ENCODE assay signal across 13 cellular contexts in the genomic region with DNA sequence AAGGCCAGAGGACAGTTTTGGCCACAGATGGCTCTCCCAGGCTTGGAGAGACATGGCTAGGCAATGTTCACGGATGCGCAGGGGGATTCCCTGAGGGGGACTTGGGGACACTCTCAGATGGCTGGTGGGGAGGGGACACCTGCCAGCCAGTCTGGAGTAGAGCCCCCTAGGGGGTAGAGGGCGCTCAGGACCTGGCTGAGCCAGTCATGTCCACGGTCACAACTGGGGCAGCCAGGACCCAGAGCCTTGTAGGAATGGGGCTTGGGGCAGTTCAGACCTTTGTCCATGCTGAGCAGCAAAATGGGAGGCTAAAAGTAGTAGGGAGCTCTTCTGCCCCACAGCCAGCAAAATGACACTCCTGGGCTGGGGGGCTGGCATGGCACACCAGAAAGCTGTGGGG. TPM values are rescaled to one million over a fixed set of nuclear protein-coding genes. Genes with fewer than 3 reads are reported as not detected.
DNase-seq lines count a peak whose midpoint lies in the region; ATAC-seq, FAIRE-seq and TF ChIP-seq lines count a peak whose summit lies in the region.
"Had no signal": no experiment of that assay in that cellular context is flagged by ENCODE, and none has a peak within 500 bp of the region (broad histone marks: within the 10 kb centered on the region; RNA-seq: fewer than 3 reads in every experiment).

No MANE protein-coding gene starts in this region.

- H3K36me3 ChIP-seq in A673 (ENCODE audit: insufficient read depth, low read length, poor library complexity, severe bottlenecking), result no peaks in the 10 kb centered on the region
- no peaks in the 10 kb centered on the region for H3K36me3 ChIP-seq in NT2/D1 (ENCODE audit: insufficient read depth, insufficient read length, low read length)
- no peaks in the 10 kb centered on the region for H3K36me3 ChIP-seq in fibroblast of lung (ENCODE audit: control insufficient read depth, insufficient read depth, low read length)
- no peaks in the 10 kb centered on the region for H3K36me3 ChIP-seq in prostate gland

- no peak overlapping the region for H2AFZ ChIP-seq in fibroblast of lung (ENCODE audit: low read length)

- H3K9me3 ChIP-seq in A673 (ENCODE audit: low read depth, low read length, poor library complexity, severe bottlenecking) (no peaks in the 10 kb centered on the region), NT2/D1 (ENCODE audit: insufficient read depth, low read length) (no peaks in the 10 kb centered on the region), fibroblast of lung (ENCODE audit: control insufficient read depth, insufficient read depth, low read depth, low read length) (no peaks in the 10 kb centered on the region), prostate gland (no peaks in the 10 kb centered on the region)

- intact Hi-C loops in A673 (cut with micrococcal nuclease; ENCODE audit: unreplicated experiment), result no loop called here
- intact Hi-C loops in prostate gland (cut with DNase I), result no loop called here

- POLR2A ChIA-PET in A673 (lab: Charles Lee; ENCODE audit: low non-redundant PET), result no interaction called here

- no peaks in the 10 kb centered on the region for H3K27me3 ChIP-seq in A673 (replicated peaks; ENCODE audit: insufficient read depth, low read depth, low read length, poor library complexity)
- no peaks in the 10 kb centered on the region for H3K27me3 ChIP-seq in NT2/D1 (ENCODE audit: insufficient read depth, insufficient read length)
- H3K27me3 ChIP-seq in fibroblast of lung (ENCODE audit: control insufficient read depth, insufficient read depth, low read length), result no peaks in the 10 kb centered on the region
- peaks cover 2% of the 10 kb centered on the region for H3K27me3 ChIP-seq in prostate gland (replicated peaks; ENCODE audit: insufficient read depth)

- no peaks in the 10 kb centered on the region for H4K20me1 ChIP-seq in fibroblast of lung (ENCODE audit: control insufficient read depth, extremely low read depth, insufficient read depth, low read length)

- BruUV-seq in A673 (replicated peaks; lab: Mats Ljungman, UMichigan), result no TSS peak

- H3K4me1 ChIP-seq in A673 (ENCODE audit: insufficient read depth, low read length, poor library complexity, severe bottlenecking) (peaks cover 24% of the 10 kb centered on the region), NT2/D1 (ENCODE audit: insufficient read depth, insufficient read length) (peaks cover 22% of the 10 kb centered on the region), fibroblast of lung (ENCODE audit: control insufficient read depth, extremely low read depth, insufficient read depth, low read length) (peaks cover 21% of the 10 kb centered on the region), prostate gland (replicated peaks) (no peaks in the 10 kb centered on the region)

- CTCF ChIA-PET in A673 (lab: Charles Lee), result no interaction called here

- H3K79me2 ChIP-seq in fibroblast of lung (ENCODE audit: control insufficient read depth, insufficient read depth, low read length), result no peaks in the 10 kb centered on the region

- DNase-seq in A673 (ENCODE audit: low spot score), result no peak
- no peak for DNase-seq in NT2/D1 (ENCODE audit: low read depth, low spot score)
- DNase-seq in fibroblast of lung (ENCODE audit: low read depth in 2 of 2), result no peak
- DNase-seq in prostate gland (ENCODE audit: low spot score), result no peak
- DNase-seq in RKO (ENCODE audit: low spot score), result no peak
- DNase-seq in D721Med (ENCODE audit: insufficient read length, low spot score), result no peak
- DNase-seq: DMS53; effector memory CD4-positive, alpha-beta T cell; NCI-H187 treated with DMSO at 0.1 percent for 48 hours; RPMI8226 had no signal

- WGBS in prostate gland, result 76% methylated on average over 4 of the region's 4 CpGs

- ATAC-seq in GM19455 (IDR thresholded peaks at IDR 0.05; ENCODE audit: unreplicated experiment), result no peak
- ATAC-seq in HG03175 (IDR thresholded peaks at IDR 0.05; ENCODE audit: unreplicated experiment), result no peak
- ATAC-seq: natural killer cell treated with Interleukin-12 subunit alpha and Interleukin-12 subunit beta and Interleukin-15 and Interleukin-18, amount 100 ng/mL, for 72 hours had no signal

- H3K4me3 ChIP-seq in A673 (ENCODE audit: low read depth, low read length, poor library complexity, severe bottlenecking) (no peak overlapping the region), NT2/D1 (ENCODE audit: insufficient read length, low read depth) (no peak overlapping the region), fibroblast of lung (replicated peaks in 1 of 4; ENCODE audit: control extremely low read depth in 1 of 4, insufficient read depth in 1 of 4, low read depth in 3 of 4, low read length in 4 of 4) (peak overlapping the region in 2 of 4 experiments; percentile 62 to 78), prostate gland (no peak overlapping the region)

- no peak for FAIRE-seq in D721Med (lab: Jason Lieb, UNC)

- H3K4me2 ChIP-seq in fibroblast of lung (ENCODE audit: extremely low read depth, insufficient read depth, low read length), result peak overlapping the region; percentile 49

- no peak for TF ChIP-seq POLR2A in prostate gland (IDR thresholded peaks at IDR 0.05)

- TF ChIP-seq CTCF in A673 (conservative IDR thresholded peaks at IDR 0.05; ENCODE audit: low read depth, low read length), result no peak
- TF ChIP-seq CTCF in fibroblast of lung (conservative IDR thresholded peaks at IDR 0.05 in 1 of 2, IDR thresholded peaks at IDR 0.05 in 1 of 2; ENCODE audit: low read depth in 1 of 2, low read length in 2 of 2), result no peak
- no peak for TF ChIP-seq CTCF in prostate gland (IDR thresholded peaks at IDR 0.05)
- TF ChIP-seq CTCF in D721Med (IDR thresholded peaks at IDR 0.05; ENCODE audit: insufficient read depth, missing control alignments), result no peak

- H3K9ac ChIP-seq in NT2/D1 (ENCODE audit: insufficient read length, low read depth) (peak overlapping the region; percentile 65), fibroblast of lung (ENCODE audit: insufficient read depth, low read length) (no peak overlapping the region)

- peak overlapping the region; percentile 15 for H3K27ac ChIP-seq in A673 (ENCODE audit: low read depth, low read length, poor library complexity, severe bottlenecking)
- peak overlapping the region; percentile 24 for H3K27ac ChIP-seq in fibroblast of lung (ENCODE audit: insufficient read depth, low read length)
- H3K27ac ChIP-seq in prostate gland, result peak overlapping the region; percentile 67 to 71

RNA-seq across cellular contexts. Expression of a gene that starts 1.7 kb away (rescaled TPM):
- total RNA-seq in A673 (2021), result 1.8 and 2.6 TPM in 2 replicates
- total RNA-seq in fibroblast of lung, result 8.2 and 15.2 TPM in 2 replicates
- 3.3 and 11.2 TPM in 2 replicates for polyA plus RNA-seq in fibroblast of lung
- polyA plus RNA-seq in fibroblast of lung (2012), result 8.2 and 32.3 TPM in 2 replicates
- 6.2 and 14.9 TPM in 2 replicates for polyA minus RNA-seq in fibroblast of lung (ENCODE audit: low replicate concordance)
- 10 to 100 TPM in 1 of 2 donors, 1 to 10 TPM in 1; 7.2 to 93.6 TPM for total RNA-seq in prostate gland
- total RNA-seq: natural killer cell treated with Interleukin-12 subunit alpha and Interleukin-12 subunit beta and Interleukin-15 and Interleukin-18, amount 100 ng/mL, for 72 hours had no signal

RNA-seq across cellular contexts. Expression of a gene that starts 18.2 kb away (rescaled TPM):
- total RNA-seq in A673 (2021), result 79.5 and 92.1 TPM in 2 replicates
- total RNA-seq in fibroblast of lung, result 15.4 and 19.7 TPM in 2 replicates
- 42.6 and 62.5 TPM in 2 replicates for polyA plus RNA-seq in fibroblast of lung
- polyA plus RNA-seq in fibroblast of lung (2012), result 45.0 and 75.3 TPM in 2 replicates
- polyA minus RNA-seq in fibroblast of lung (ENCODE audit: low replicate concordance), result 86.8 and 140 TPM in 2 replicates
- total RNA-seq in prostate gland, result 10 to 100 TPM; 27.8 to 29.1 TPM

RNA-seq across cellular contexts. Expression of a gene that starts 27.2 kb away (rescaled TPM):
- total RNA-seq in A673 (2021) (26.8 and 30.5 TPM in 2 replicates), fibroblast of lung (26.2 and 32.4 TPM in 2 replicates), prostate gland (10 to 100 TPM; 49.0 to 58.6 TPM)
- polyA plus RNA-seq in fibroblast of lung, result 73.0 and 110 TPM in 2 replicates
- 79.3 and 106 TPM in 2 replicates for polyA plus RNA-seq in fibroblast of lung (2012)
- 58.3 and 100 TPM in 2 replicates for polyA minus RNA-seq in fibroblast of lung (ENCODE audit: low replicate concordance)

RNA-seq across cellular contexts. Expression of a gene that starts 58.4 kb away (rescaled TPM):
- total RNA-seq in A673 (2021) (44.0 and 47.6 TPM in 2 replicates), fibroblast of lung (8.0 and 11.9 TPM in 2 replicates), prostate gland (10 to 100 TPM; 16.0 to 22.9 TPM)
- 22.4 and 22.6 TPM in 2 replicates for polyA plus RNA-seq in fibroblast of lung
- 20.7 and 23.9 TPM in 2 replicates for polyA plus RNA-seq in fibroblast of lung (2012)
- 37.0 and 45.6 TPM in 2 replicates for polyA minus RNA-seq in fibroblast of lung (ENCODE audit: low replicate concordance)

RNA-seq across cellular contexts. Expression of a gene that starts 58.6 kb away (rescaled TPM):
- 545 and 558 TPM in 2 replicates for total RNA-seq in A673 (2021)
- 268 and 282 TPM in 2 replicates for total RNA-seq in fibroblast of lung
- polyA plus RNA-seq in fibroblast of lung, result 183 and 280 TPM in 2 replicates
- polyA plus RNA-seq in fibroblast of lung (2012), result 282 and 405 TPM in 2 replicates
- polyA minus RNA-seq in fibroblast of lung (ENCODE audit: low replicate concordance), result 125 and 199 TPM in 2 replicates
- 100 to 1,000 TPM; 247 to 254 TPM for total RNA-seq in prostate gland

Comparison
In these comparisons a context has a peak if more than half of its experiments do, and no peak if none do; other contexts are left out.
1. H3K27ac ChIP-seq: peak in every context shown above with its lines; median percentile 69 in prostate gland; 24 in fibroblast of lung; 15 in A673.